In genomic region chr1:20936216-20936615, GRCh38 we compare ENCODE assay signal across 22 cellular contexts.
"Had no signal": no experiment of that assay in that cellular context is flagged by ENCODE, and none has a peak within 500 bp of the region (broad histone marks: within the 10 kb centered on the region; RNA-seq: fewer than 3 reads in every experiment).

No MANE protein-coding gene starts in this region.

- H3K27me3 ChIP-seq: esophagus squamous epithelium, heart left ventricle, left lung, pancreas, testis, transverse colon had no signal

- H3K4me3 ChIP-seq: esophagus squamous epithelium, heart left ventricle, left lung, lower lobe of right lung, pancreas, psoas muscle, skin epidermis, testis, transverse colon had no signal

- H3K27ac ChIP-seq: esophagus squamous epithelium, heart left ventricle, left lung, lower lobe of right lung, pancreas, psoas muscle, skin epidermis, testis, transverse colon had no signal

- H3K27ac Mint-ChIP-seq: dendritic cell treated with granulocyte-macrophage colony-stimulating factor and Interleukin-4, amounts not matched to agents 40 ng/mL and 50 ng/mL, for 4 days; effector memory CD8-positive, alpha-beta T cell; memory B cell; stimulated activated naive B cell treated with anti-CD40 and anti-IgM and Interleukin-4, amounts not matched to agents 10 μg/mL and 1 μg/mL and 100 μg/mL, for 72 hours; stimulated activated naive CD8-positive, alpha-beta T cell treated with anti-CD3 and anti-CD28 coated beads, Interleukin-15, amount 100 ng/mL, for 72 hours had no signal

- H3K4me1 Mint-ChIP-seq: nephron progenitor cell had no signal

- ATAC-seq: effector memory CD8-positive, alpha-beta T cell; heart left ventricle; left lung; lower lobe of right lung; pancreas; sciatic nerve; stimulated activated naive B cell treated with anti-CD40 and anti-IgM and Interleukin-4, amounts not matched to agents 10 μg/mL and 1 μg/mL and 100 μg/mL, for 72 hours; stimulated activated naive CD8-positive, alpha-beta T cell treated with anti-CD3 and anti-CD28 coated beads, Interleukin-15, amount 100 ng/mL, for 72 hours had no signal

- H3K4me3 Mint-ChIP-seq: dendritic cell treated with granulocyte-macrophage colony-stimulating factor and Interleukin-4, amounts not matched to agents 40 ng/mL and 50 ng/mL, for 4 days; effector memory CD8-positive, alpha-beta T cell; memory B cell; mesothelial cell of epicardium; naive B cell; nephron progenitor cell; stimulated activated naive B cell treated with anti-CD40 and anti-IgM and Interleukin-4, amounts not matched to agents 10 μg/mL and 1 μg/mL and 100 μg/mL, for 72 hours; stimulated activated naive CD8-positive, alpha-beta T cell treated with anti-CD3 and anti-CD28 coated beads, Interleukin-15, amount 100 ng/mL, for 72 hours had no signal

- H3K9me3 Mint-ChIP-seq: dendritic cell treated with granulocyte-macrophage colony-stimulating factor and Interleukin-4, amounts not matched to agents 40 ng/mL and 50 ng/mL, for 4 days; effector memory CD8-positive, alpha-beta T cell; memory B cell; mesothelial cell of epicardium; naive B cell; nephron progenitor cell; stimulated activated naive B cell treated with anti-CD40 and anti-IgM and Interleukin-4, amounts not matched to agents 10 μg/mL and 1 μg/mL and 100 μg/mL, for 72 hours; stimulated activated naive CD8-positive, alpha-beta T cell treated with anti-CD3 and anti-CD28 coated beads, Interleukin-15, amount 100 ng/mL, for 72 hours had no signal

- H3K27me3 Mint-ChIP-seq: dendritic cell treated with granulocyte-macrophage colony-stimulating factor and Interleukin-4, amounts not matched to agents 40 ng/mL and 50 ng/mL, for 4 days; effector memory CD8-positive, alpha-beta T cell; memory B cell; naive B cell; stimulated activated naive B cell treated with anti-CD40 and anti-IgM and Interleukin-4, amounts not matched to agents 10 μg/mL and 1 μg/mL and 100 μg/mL, for 72 hours; stimulated activated naive CD8-positive, alpha-beta T cell treated with anti-CD3 and anti-CD28 coated beads, Interleukin-15, amount 100 ng/mL, for 72 hours had no signal

- DNase-seq: cerebellar nuclear complex; effector memory CD8-positive, alpha-beta T cell; esophagus squamous epithelium; heart left ventricle; hypothalamus; left lung; lower lobe of right lung; naive B cell; nephron progenitor cell; pancreas; psoas muscle; stimulated activated CD4-positive, alpha-beta T cell treated with anti-CD3 and anti-CD28 coated beads, Interleukin-2, amount 100 ng/mL, for 24 hours; stimulated activated CD4-positive, alpha-beta T cell treated with anti-CD3 and anti-CD28 coated beads, Interleukin-4, amount 100 ng/mL, for 4 hours; stimulated activated naive B cell treated with anti-CD40 and anti-IgM and Interleukin-4, amounts not matched to agents 10 μg/mL and 1 μg/mL and 100 μg/mL, for 72 hours; stimulated activated naive CD8-positive, alpha-beta T cell treated with anti-CD3 and anti-CD28 coated beads, Interleukin-15, amount 100 ng/mL, for 72 hours; testis; transverse colon had no signal

- H3K4me1 ChIP-seq: esophagus squamous epithelium, heart left ventricle, left lung, lower lobe of right lung, pancreas, testis had no signal
